9 cellular contexts compared by ENCODE assay signal in genomic region chr4:57109530-57109846, GRCh38. TPM values are rescaled to one million over a fixed set of nuclear protein-coding genes. Genes with fewer than 3 reads are reported as not detected.
A peak's percentile ranks its signal among the peaks of the same experiment; 100 is the strongest.
DNase-seq lines count a peak whose midpoint lies in the region; ATAC-seq and TF ChIP-seq lines count a peak whose summit lies in the region.
"Had no signal": no experiment of that assay in that cellular context is flagged by ENCODE, and none has a peak within 500 bp of the region (broad histone marks: within the 10 kb centered on the region; RNA-seq: fewer than 3 reads in every experiment).

No MANE protein-coding gene starts in this region.

- peak overlapping the region; percentile 71 for H3K27ac ChIP-seq in epithelial cell of prostate

- H3K36me3 ChIP-seq in BE2C, result no peaks in the 10 kb centered on the region

- peaks cover 18% of the 10 kb centered on the region for H3K4me1 Mint-ChIP-seq in nephron progenitor cell

- no peaks in the 10 kb centered on the region for H3K9me3 Mint-ChIP-seq in nephron progenitor cell

- H3K27me3 ChIP-seq in BE2C, result peaks cover 24% of the 10 kb centered on the region

- H3K27ac Mint-ChIP-seq in nephron progenitor cell, result no peak overlapping the region

- no peak for ATAC-seq in HG03432 (IDR thresholded peaks at IDR 0.05; ENCODE audit: unreplicated experiment)
- no peak for ATAC-seq in HG02885 (IDR thresholded peaks at IDR 0.05; ENCODE audit: poor library complexity, unreplicated experiment)

- no peaks in the 10 kb centered on the region for H3K36me3 Mint-ChIP-seq in nephron progenitor cell (ENCODE audit: low read depth)

- no peaks in the 10 kb centered on the region; the same call in 1 of the 2 replicates for H3K9me3 ChIP-seq in BE2C

- DNase-seq in BE2C (no peak), NOMO-1 treated with DMSO at 0.1 percent for 48 hours (lab: John Stamatoyannopoulos, UW; ENCODE audit: unreplicated experiment) (peak; percentile 19), epithelial cell of prostate (ENCODE audit: low read depth, low spot score) (no peak), nephron progenitor cell (no peak), GM03348 (ENCODE audit: low spot score) (no peak), anterior cingulate cortex (lab: John Stamatoyannopoulos, UW) (no peak)
- DNase-seq: NCI-H1694 had no signal

- TF ChIP-seq CTCF in BE2C (IDR thresholded peaks at IDR 0.05; ENCODE audit: low read depth, low read length), result no peak
- TF ChIP-seq CTCF in nephron progenitor cell (IDR thresholded peaks at IDR 0.05), result no peak

- peak overlapping the region; percentile 75 for H3K4me3 Mint-ChIP-seq in nephron progenitor cell

- H3K4me3 ChIP-seq in BE2C (ENCODE audit: low read depth, low read length), result peak overlapping the region; percentile 40

- peaks cover 16% of the 10 kb centered on the region for H3K4me1 ChIP-seq in BE2C

- peaks cover 67% of the 10 kb centered on the region for H3K27me3 Mint-ChIP-seq in nephron progenitor cell (ENCODE audit: low read depth, poor library complexity)

RNA-seq across cellular contexts. Expression of gene IGFBP7, which starts 0.7 kb away (rescaled TPM):
- polyA plus RNA-seq in BE2C (2012; ENCODE audit: insufficient read depth, insufficient read length, low read depth), result 24.1 TPM
